Comparison of ENCODE assay signal across 8 cellular contexts in genomic region chr7:150322833-150323681, GRCh38. TPM values are rescaled to one million over a fixed set of nuclear protein-coding genes. Genes with fewer than 3 reads are reported as not detected.
DNase-seq lines count a peak whose midpoint lies in the region; ATAC-seq and TF ChIP-seq lines count a peak whose summit lies in the region.

ACTR3C (minus strand) TSS chr7:150323545; CDS start chr7:150295296, 28,249 bp downstream.
LRRC61 (plus strand) TSS chr7:150323355; CDS start chr7:150336862, 13,507 bp downstream.

- H3K9me3 ChIP-seq in CD4-positive, CD25-positive, alpha-beta regulatory T cell (ENCODE audit: control insufficient read depth in 2 of 2, low read length in 2 of 2), result no peaks in the 10 kb centered on the region
- H3K9me3 ChIP-seq in OCI-LY3 (ENCODE audit: insufficient read depth, low read length) (no peaks in the 10 kb centered on the region), vagina (no peaks in the 10 kb centered on the region)

- peaks cover 29% of the 10 kb centered on the region for H3K4me1 ChIP-seq in CD4-positive, CD25-positive, alpha-beta regulatory T cell (ENCODE audit: control insufficient read depth, insufficient read depth, low read length, poor library complexity, severe bottlenecking)
- H3K4me1 ChIP-seq in OCI-LY3 (ENCODE audit: low read length) (peaks cover 57% of the 10 kb centered on the region), rectal smooth muscle tissue (ENCODE audit: control insufficient read depth, insufficient read depth, low read length) (peaks cover 3% of the 10 kb centered on the region), vagina (peaks cover 39% of the 10 kb centered on the region)

- intact Hi-C loops in vagina (cut with DNase I), result no loop called here

- peaks cover 9 to 54% (median 38%) of the 10 kb centered on the region in 4 donors for H3K4me1 Mint-ChIP-seq in CD4-positive, CD25-positive, alpha-beta regulatory T cell
- peaks cover 3% of the 10 kb centered on the region for H3K4me1 Mint-ChIP-seq in glutamatergic neuron (ENCODE audit: low read depth, unreplicated experiment)

- H3K27ac Mint-ChIP-seq in CD4-positive, CD25-positive, alpha-beta regulatory T cell, result peak within 1 kb of the TSS; percentile 96 to 99 (median 99)
- H3K27ac Mint-ChIP-seq in glutamatergic neuron (ENCODE audit: unreplicated experiment), result peak within 1 kb of the TSS; percentile 23

- DNase-seq in CD4-positive, CD25-positive, alpha-beta regulatory T cell, result peak; percentile 40 to 82 (median 58)
- DNase-seq in HT-29 (ENCODE audit: low spot score), result peak; percentile 86
- DNase-seq in activated T-helper 9 cell treated with anti-CD3 and anti-CD28 coated beads, Interleukin-2, amount 50 U/mL, for 16 hours (ENCODE audit: low read depth), result peak; percentile 45
- peak; percentile 67 for DNase-seq in glutamatergic neuron
- DNase-seq in vagina (ENCODE audit: extremely low spot score in 2 of 2), result peak in 1 of 2 donors; percentile 89

- H4K20me1 ChIP-seq in OCI-LY3 (ENCODE audit: insufficient read depth, low read length), result no peaks in the 10 kb centered on the region

- no peaks in the 10 kb centered on the region for H3K27me3 Mint-ChIP-seq in CD4-positive, CD25-positive, alpha-beta regulatory T cell
- H3K27me3 Mint-ChIP-seq in glutamatergic neuron (ENCODE audit: unreplicated experiment), result peaks cover 7% of the 10 kb centered on the region

- H3K4me3 Mint-ChIP-seq in CD4-positive, CD25-positive, alpha-beta regulatory T cell, result peak within 1 kb of the TSS; percentile 96 to 99 (median 98)
- peak within 1 kb of the TSS; percentile 89 for H3K4me3 Mint-ChIP-seq in glutamatergic neuron (ENCODE audit: unreplicated experiment)

- H3K9ac ChIP-seq in OCI-LY3 (ENCODE audit: low read length) (peak within 1 kb of the TSS; percentile 94), rectal smooth muscle tissue (ENCODE audit: low read length) (peak within 1 kb of the TSS; percentile 74)

- no peaks in the 10 kb centered on the region for H3K27me3 ChIP-seq in CD4-positive, CD25-positive, alpha-beta regulatory T cell (ENCODE audit: control insufficient read depth, insufficient read depth, low read length)
- no peaks in the 10 kb centered on the region for H3K27me3 ChIP-seq in OCI-LY3 (ENCODE audit: low read depth, low read length)
- H3K27me3 ChIP-seq in rectal smooth muscle tissue (ENCODE audit: control insufficient read depth, insufficient read depth, low read length), result no peaks in the 10 kb centered on the region
- H3K27me3 ChIP-seq in vagina, result no peaks in the 10 kb centered on the region

- H3K27ac ChIP-seq in CD4-positive, CD25-positive, alpha-beta regulatory T cell (ENCODE audit: insufficient read depth, low read length, poor library complexity, severe bottlenecking), result peak within 1 kb of the TSS; percentile 80
- H3K27ac ChIP-seq in OCI-LY3 (ENCODE audit: low read length) (peak within 1 kb of the TSS; percentile 80), rectal smooth muscle tissue (ENCODE audit: low read depth, low read length) (peak within 1 kb of the TSS; percentile 75), vagina (peak within 1 kb of the TSS; percentile 96)

- H3K36me3 ChIP-seq in CD4-positive, CD25-positive, alpha-beta regulatory T cell (ENCODE audit: control insufficient read depth, insufficient read depth, low read length), result peaks cover 16% of the 10 kb centered on the region
- H3K36me3 ChIP-seq in OCI-LY3 (replicated peaks; ENCODE audit: low read depth, low read length) (peaks cover 29% of the 10 kb centered on the region), rectal smooth muscle tissue (ENCODE audit: control insufficient read depth, insufficient read depth, low read length) (peaks cover 3% of the 10 kb centered on the region), vagina (no peaks in the 10 kb centered on the region)

- H3K36me3 Mint-ChIP-seq in CD4-positive, CD25-positive, alpha-beta regulatory T cell, result peaks cover 35% of the 10 kb centered on the region
- no peaks in the 10 kb centered on the region for H3K36me3 Mint-ChIP-seq in glutamatergic neuron (ENCODE audit: unreplicated experiment)

- ATAC-seq in CD4-positive, CD25-positive, alpha-beta regulatory T cell (ENCODE audit: low read depth in 2 of 2), result peak; percentile 46 to 60
- ATAC-seq in GM19455 (IDR thresholded peaks at IDR 0.05; ENCODE audit: unreplicated experiment), result peak; percentile 66

- peaks cover 0 to 2% (median 0%) of the 10 kb centered on the region in 7 donors for H3K9me3 Mint-ChIP-seq in CD4-positive, CD25-positive, alpha-beta regulatory T cell
- no peaks in the 10 kb centered on the region for H3K9me3 Mint-ChIP-seq in glutamatergic neuron (ENCODE audit: unreplicated experiment)

- no peak for TF ChIP-seq POLR2A in vagina (IDR thresholded peaks at IDR 0.05)

- peak within 1 kb of the TSS; percentile 92 for H3K4me3 ChIP-seq in CD4-positive, CD25-positive, alpha-beta regulatory T cell (ENCODE audit: low read depth, low read length)
- peak within 1 kb of the TSS; percentile 88 for H3K4me3 ChIP-seq in OCI-LY3 (ENCODE audit: low read length)
- peak within 1 kb of the TSS; percentile 92 for H3K4me3 ChIP-seq in rectal smooth muscle tissue (ENCODE audit: low read length)
- peak within 1 kb of the TSS; percentile 68 to 86 for H3K4me3 ChIP-seq in vagina

- H3K4me2 ChIP-seq in OCI-LY3 (ENCODE audit: low read length), result peak within 1 kb of the TSS; percentile 84

- TF ChIP-seq CTCF in OCI-LY3 (IDR thresholded peaks at IDR 0.05; ENCODE audit: low read depth, low read length) (peak; percentile 40), glutamatergic neuron (IDR thresholded peaks at IDR 0.05; ENCODE audit: partially characterized antibody, unreplicated experiment) (no peak), vagina (IDR thresholded peaks at IDR 0.05) (no peak)

- H2AFZ ChIP-seq in OCI-LY3 (ENCODE audit: low read depth, low read length), result peak within 1 kb of the TSS; percentile 62

- peaks cover 42% of the 10 kb centered on the region for H3K79me2 ChIP-seq in OCI-LY3 (ENCODE audit: low read length)

RNA-seq across cellular contexts. Expression of gene ACTR3C, which starts in this region (rescaled TPM):
- 17.2 TPM for total RNA-seq in CD4-positive, CD25-positive, alpha-beta regulatory T cell
- polyA plus RNA-seq in CD4-positive, CD25-positive, alpha-beta regulatory T cell, result 1 to 10 TPM; 4.3 to 5.5 (median 4.8) TPM
- total RNA-seq in HT-29 (2014; rRNA removed; shearing (Covaris generic)), result 37.7 and 45.9 TPM in 2 replicates
- total RNA-seq in glutamatergic neuron (ENCODE audit: unreplicated experiment) (not detected), vagina (24.1 TPM)

RNA-seq across cellular contexts. Expression of gene LRRC61, which starts in this region (rescaled TPM):
- 10.7 TPM for total RNA-seq in CD4-positive, CD25-positive, alpha-beta regulatory T cell
- polyA plus RNA-seq in CD4-positive, CD25-positive, alpha-beta regulatory T cell, result 10 to 100 TPM; 21.9 to 33.1 (median 25.6) TPM
- 74.3 and 76.1 TPM in 2 replicates for total RNA-seq in HT-29 (2014; rRNA removed; shearing (Covaris generic))
- total RNA-seq in glutamatergic neuron (ENCODE audit: unreplicated experiment), result 10.2 TPM
- total RNA-seq in vagina, result 14.0 TPM

Comparison
In these comparisons a context has a peak if more than half of its experiments do, and no peak if none do; other contexts are left out.
1. RNA of gene ACTR3C (total RNA-seq): 37.7 to 45.9 TPM in HT-29, 24.1 TPM in vagina (single experiment) and 17.2 TPM in CD4-positive, CD25-positive, alpha-beta regulatory T cell (single experiment); not detected in glutamatergic neuron (single experiment); every median in the first group is over 10 times any median in the second.
2. Peak in every context shown above with its lines, with median percentiles within 50 percentile points of each other: H3K27ac ChIP-seq and H3K4me3 ChIP-seq.